In genomic region chr1:20138961-20139550, GRCh38 we compare ENCODE assay signal across 1 cellular context.
TF ChIP-seq lines count a peak whose summit lies in the region.

Gene PLA2G2F, plus strand, starts transcription at chr1:20139323. Its CDS starts 105 bp downstream, at chr1:20139428.

TF ChIP-seq in IMR-90, 13 proteins besides CTCF, POLR2A, EP300 and RAD21 (continued from another document):
- TF ChIP-seq ELK1 (IDR thresholded peaks at IDR 0.05; ENCODE audit: borderline replicate concordance, low read depth, low read length) = no peak
